In the genomic region with DNA sequence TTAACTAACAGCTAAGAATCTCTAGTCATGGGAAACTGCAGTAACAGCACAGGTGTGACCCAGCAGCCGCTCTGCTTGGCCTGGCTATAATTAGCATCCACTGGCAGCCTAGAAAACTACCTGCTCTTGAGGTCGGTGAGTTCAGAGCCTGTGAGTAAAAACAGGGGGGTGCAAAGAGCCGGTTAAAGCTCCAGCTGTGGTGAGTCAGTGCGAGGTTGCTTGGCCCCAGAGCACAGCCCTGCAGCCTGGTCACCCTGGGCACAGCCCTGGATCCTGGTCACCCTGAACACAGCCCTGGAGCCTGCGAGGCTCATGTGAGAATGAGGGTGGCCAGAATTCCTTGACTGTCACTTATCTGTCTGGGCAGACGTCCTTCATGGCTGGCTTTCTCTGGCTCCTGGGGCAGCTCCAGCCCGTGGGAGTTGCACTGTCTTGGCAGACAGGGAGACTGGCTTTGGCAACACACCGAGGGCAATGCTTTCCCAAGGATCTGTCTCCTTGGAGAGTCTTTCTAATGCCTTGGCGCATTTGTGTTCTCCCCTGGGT, we compare ENCODE assay signal across 1 cellular context.
TF ChIP-seq lines count a peak whose summit lies in the region.

No MANE protein-coding gene starts in this region.

TF ChIP-seq in HepG2, 621 proteins besides CTCF, POLR2A, EP300 and RAD21 (continued from another document):
- TF ChIP-seq, protein P1, sequence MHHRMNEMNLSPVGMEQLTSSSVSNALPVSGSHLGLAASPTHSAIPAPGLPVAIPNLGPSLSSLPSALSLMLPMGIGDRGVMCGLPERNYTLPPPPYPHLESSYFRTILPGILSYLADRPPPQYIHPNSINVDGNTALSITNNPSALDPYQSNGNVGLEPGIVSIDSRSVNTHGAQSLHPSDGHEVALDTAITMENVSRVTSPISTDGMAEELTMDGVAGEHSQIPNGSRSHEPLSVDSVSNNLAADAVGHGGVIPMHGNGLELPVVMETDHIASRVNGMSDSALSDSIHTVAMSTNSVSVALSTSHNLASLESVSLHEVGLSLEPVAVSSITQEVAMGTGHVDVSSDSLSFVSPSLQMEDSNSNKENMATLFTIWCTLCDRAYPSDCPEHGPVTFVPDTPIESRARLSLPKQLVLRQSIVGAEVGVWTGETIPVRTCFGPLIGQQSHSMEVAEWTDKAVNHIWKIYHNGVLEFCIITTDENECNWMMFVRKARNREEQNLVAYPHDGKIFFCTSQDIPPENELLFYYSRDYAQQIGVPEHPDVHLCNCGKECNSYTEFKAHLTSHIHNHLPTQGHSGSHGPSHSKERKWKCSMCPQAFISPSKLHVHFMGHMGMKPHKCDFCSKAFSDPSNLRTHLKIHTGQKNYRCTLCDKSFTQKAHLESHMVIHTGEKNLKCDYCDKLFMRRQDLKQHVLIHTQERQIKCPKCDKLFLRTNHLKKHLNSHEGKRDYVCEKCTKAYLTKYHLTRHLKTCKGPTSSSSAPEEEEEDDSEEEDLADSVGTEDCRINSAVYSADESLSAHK (CRISPR knock-in tag; IDR thresholded peaks at IDR 0.05; ENCODE audit: borderline replicate concordance): no peak
- TF ChIP-seq, protein P2, sequence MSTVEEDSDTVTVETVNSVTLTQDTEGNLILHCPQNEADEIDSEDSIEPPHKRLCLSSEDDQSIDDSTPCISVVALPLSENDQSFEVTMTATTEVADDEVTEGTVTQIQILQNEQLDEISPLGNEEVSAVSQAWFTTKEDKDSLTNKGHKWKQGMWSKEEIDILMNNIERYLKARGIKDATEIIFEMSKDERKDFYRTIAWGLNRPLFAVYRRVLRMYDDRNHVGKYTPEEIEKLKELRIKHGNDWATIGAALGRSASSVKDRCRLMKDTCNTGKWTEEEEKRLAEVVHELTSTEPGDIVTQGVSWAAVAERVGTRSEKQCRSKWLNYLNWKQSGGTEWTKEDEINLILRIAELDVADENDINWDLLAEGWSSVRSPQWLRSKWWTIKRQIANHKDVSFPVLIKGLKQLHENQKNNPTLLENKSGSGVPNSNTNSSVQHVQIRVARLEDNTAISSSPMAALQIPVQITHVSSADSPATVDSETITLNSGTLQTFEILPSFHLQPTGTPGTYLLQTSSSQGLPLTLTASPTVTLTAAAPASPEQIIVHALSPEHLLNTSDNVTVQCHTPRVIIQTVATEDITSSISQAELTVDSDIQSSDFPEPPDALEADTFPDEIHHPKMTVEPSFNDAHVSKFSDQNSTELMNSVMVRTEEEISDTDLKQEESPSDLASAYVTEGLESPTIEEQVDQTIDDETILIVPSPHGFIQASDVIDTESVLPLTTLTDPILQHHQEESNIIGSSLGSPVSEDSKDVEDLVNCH (CRISPR knock-in tag; IDR thresholded peaks at IDR 0.05): no peak
- TF ChIP-seq, protein P3, sequence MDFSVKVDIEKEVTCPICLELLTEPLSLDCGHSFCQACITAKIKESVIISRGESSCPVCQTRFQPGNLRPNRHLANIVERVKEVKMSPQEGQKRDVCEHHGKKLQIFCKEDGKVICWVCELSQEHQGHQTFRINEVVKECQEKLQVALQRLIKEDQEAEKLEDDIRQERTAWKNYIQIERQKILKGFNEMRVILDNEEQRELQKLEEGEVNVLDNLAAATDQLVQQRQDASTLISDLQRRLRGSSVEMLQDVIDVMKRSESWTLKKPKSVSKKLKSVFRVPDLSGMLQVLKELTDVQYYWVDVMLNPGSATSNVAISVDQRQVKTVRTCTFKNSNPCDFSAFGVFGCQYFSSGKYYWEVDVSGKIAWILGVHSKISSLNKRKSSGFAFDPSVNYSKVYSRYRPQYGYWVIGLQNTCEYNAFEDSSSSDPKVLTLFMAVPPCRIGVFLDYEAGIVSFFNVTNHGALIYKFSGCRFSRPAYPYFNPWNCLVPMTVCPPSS (IDR thresholded peaks at IDR 0.05): no peak
- TF ChIP-seq FIP1L1 (IDR thresholded peaks at IDR 0.05; ENCODE audit: borderline replicate concordance, insufficient read depth, low read depth, low read length) (no peak), SMAD3 (CRISPR knock-in tag; IDR thresholded peaks at IDR 0.05) (no peak)
